Comparison of ENCODE assay signal across 10 cellular contexts in the genomic region with DNA sequence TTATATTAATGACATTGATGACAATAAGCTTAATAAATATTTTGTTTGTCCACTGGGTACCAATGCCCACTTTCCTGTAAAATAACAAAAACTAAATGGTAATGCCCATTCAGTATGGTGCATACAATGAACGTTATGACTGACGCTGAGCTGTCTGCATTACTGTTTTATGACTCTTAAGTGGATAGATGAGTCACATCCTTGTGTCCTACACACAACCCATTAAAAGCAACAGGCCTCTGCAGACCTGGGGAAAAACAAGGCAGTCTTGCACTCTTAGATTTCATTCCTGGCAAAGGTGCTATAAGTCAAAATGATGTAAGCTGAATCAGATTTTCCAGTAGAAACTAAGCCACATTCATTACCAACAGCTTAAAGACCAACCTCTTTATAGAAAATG.
A peak's percentile ranks its signal among the peaks of the same experiment; 100 is the strongest.
DNase-seq lines count a peak whose midpoint lies in the region; ATAC-seq, FAIRE-seq and TF ChIP-seq lines count a peak whose summit lies in the region.
"Had no signal": no experiment of that assay in that cellular context is flagged by ENCODE, and none has a peak within 500 bp of the region (broad histone marks: within the 10 kb centered on the region; RNA-seq: fewer than 3 reads in every experiment).

No MANE protein-coding gene starts in this region.

- H3K23ac ChIP-seq in IMR-90 (ENCODE audit: low read depth, low read length): 0 out of 2 replicates have a peak overlapping the region, but pooled peaks have one; percentile 77

- no peaks in the 10 kb centered on the region for H3K79me1 ChIP-seq in IMR-90 (ENCODE audit: low read depth in 1 of 2, low read length in 2 of 2)

- intact Hi-C loops in IMR-90 (cut with micrococcal nuclease): no loop called here

- FAIRE-seq in keratinocyte (lab: Jason Lieb, UNC): peak; percentile 90

- in situ Hi-C loops in IMR-90 (cut with MboI; ENCODE audit: low sequenced_read_pairs): no loop called here

- H3K9me1 ChIP-seq in IMR-90 (ENCODE audit: insufficient read depth, low read length) (peaks cover 14% of the 10 kb centered on the region), keratinocyte (ENCODE audit: control insufficient read depth, extremely low read depth, insufficient read depth, low read length) (no peaks in the 10 kb centered on the region)

- H4K91ac ChIP-seq in IMR-90 (ENCODE audit: insufficient read depth, low read depth, low read length): peak overlapping the region; percentile 91; the same call in 1 of the 2 replicates

- POLR2A ChIA-PET in IMR-90 (lab: Charles Lee; ENCODE audit: unreplicated experiment): no interaction called here

- H3K9me3 ChIP-seq in IMR-90 (ENCODE audit: control insufficient read depth, insufficient read depth, low read length): no peaks in the 10 kb centered on the region
- no peaks in the 10 kb centered on the region for H3K9me3 ChIP-seq in keratinocyte (ENCODE audit: control insufficient read depth, low read depth, low read length)

- H2AK9ac ChIP-seq in IMR-90 (replicated peaks; ENCODE audit: low read depth, low read length, poor library complexity): no peak overlapping the region

- H3K4me3 ChIP-seq in IMR-90 (ENCODE audit: insufficient read depth, low read depth, low read length) (no peak overlapping the region), keratinocyte (ENCODE audit: control insufficient read depth in 2 of 3, extremely low read depth in 1 of 3, insufficient read depth in 2 of 3, low read depth in 1 of 3, low read length in 3 of 3) (no peak overlapping the region)
- H3K4me3 ChIP-seq: cardiac muscle cell had no signal

- H3K9me3 Mint-ChIP-seq in activated T-cell treated with anti-CD3 and anti-CD28 coated beads, Interleukin-2, amount 50 U/mL, for 4 hours: no peaks in the 10 kb centered on the region

- H2BK5ac ChIP-seq in IMR-90 (ENCODE audit: low read depth, low read length, poor library complexity, severe bottlenecking): peak overlapping the region; percentile 95

- H3K27ac ChIP-seq in IMR-90 (ENCODE audit: insufficient read depth, low read length) (no peak overlapping the region; the same call in 1 of the 2 replicates), keratinocyte (ENCODE audit: control insufficient read depth, insufficient read depth, low read length) (peak overlapping the region; percentile 88)
- H3K27ac ChIP-seq: cardiac muscle cell had no signal

- TF ChIP-seq CTCF in IMR-90 (conservative IDR thresholded peaks at IDR 0.05; ENCODE audit: low read depth, low read length) (no peak), keratinocyte (optimal IDR thresholded peaks at IDR 0.05 in 1 of 3, IDR thresholded peaks at IDR 0.05 in 1 of 3, conservative IDR thresholded peaks at IDR 0.05 in 1 of 3; ENCODE audit: extremely low read depth in 1 of 3, insufficient read depth in 2 of 3, low read length in 3 of 3) (no peak)

- H2AK5ac ChIP-seq in IMR-90 (ENCODE audit: low read depth, low read length): peak overlapping the region; percentile 87

- H3K4me1 Mint-ChIP-seq in activated T-cell treated with anti-CD3 and anti-CD28 coated beads, Interleukin-2, amount 50 U/mL, for 4 hours (ENCODE audit: low read depth): peaks cover 38% of the 10 kb centered on the region

- H3K14ac ChIP-seq in IMR-90 (replicated peaks; ENCODE audit: low read depth, low read length): peak overlapping the region; percentile 78; the same call in 1 of the 2 replicates

- no peak overlapping the region for H4K5ac ChIP-seq in IMR-90 (ENCODE audit: low read depth, low read length)

- no peaks in the 10 kb centered on the region for H3K27me3 Mint-ChIP-seq in activated T-cell treated with anti-CD3 and anti-CD28 coated beads, Interleukin-2, amount 50 U/mL, for 4 hours (ENCODE audit: low read depth)

- H3K4me2 ChIP-seq in IMR-90 (ENCODE audit: low read depth, low read length) (peak overlapping the region; percentile 26; the same call in 1 of the 2 replicates), keratinocyte (ENCODE audit: control insufficient read depth, extremely low read depth, insufficient read depth, low read depth, low read length) (peak overlapping the region; percentile 37)

- peak overlapping the region; percentile 97 for H2BK120ac ChIP-seq in IMR-90 (ENCODE audit: low read depth, low read length)

- ATAC-seq in IMR-90 (ENCODE audit: low read depth) (peak; percentile 89), HG02759 (IDR thresholded peaks at IDR 0.05; ENCODE audit: unreplicated experiment) (no peak)
- peak; percentile 74 to 77 for ATAC-seq in activated T-cell treated with anti-CD3 and anti-CD28 coated beads, Interleukin-2, amount 50 U/mL, for 4 hours

- no peaks in the 10 kb centered on the region for H3K27me3 ChIP-seq in IMR-90 (ENCODE audit: control insufficient read depth, insufficient read depth, low read length)
- no peaks in the 10 kb centered on the region for H3K27me3 ChIP-seq in keratinocyte (ENCODE audit: control insufficient read depth, extremely low read depth, insufficient read depth, low read length)
- H3K27me3 ChIP-seq: cardiac muscle cell had no signal

- dilution Hi-C loops in IMR-90 (cut with HindIII; ENCODE audit: low sequenced_read_pairs, unreplicated experiment) (no loop called here), keratinocyte (cut with MboI; ENCODE audit: extremely low pct_ligation_motif_present, low sequenced_read_pairs) (no loop called here)

- no peaks in the 10 kb centered on the region for H3K79me2 ChIP-seq in keratinocyte (ENCODE audit: control insufficient read depth, insufficient read depth, low read length)

- no peak; the same call in 1 of the 2 replicates for TF ChIP-seq RAD21 in IMR-90 (IDR thresholded peaks at IDR 0.05; ENCODE audit: low read length)

- no peak for TF ChIP-seq POLR2A in IMR-90 (IDR thresholded peaks at IDR 0.05; ENCODE audit: low read depth, low read length)

- DNase-seq in COLO829 (ENCODE audit: low spot score): peak; percentile 65
- DNase-seq in IMR-90: peak; percentile 99
- no peak for DNase-seq in activated T-cell treated with anti-CD3 and anti-CD28 coated beads, Interleukin-2, amount 50 U/mL, for 4 hours
- DNase-seq in keratinocyte (ENCODE audit: low read depth, low spot score): peak; percentile 99
- DNase-seq in effector CD4-positive, alpha-beta T cell: no peak
- DNase-seq in central memory CD4-positive, alpha-beta T cell: no peak
- DNase-seq in NCI-H1105 (lab: John Stamatoyannopoulos, UW): no peak
- DNase-seq: RPMI8226 had no signal

- H2BK20ac ChIP-seq in IMR-90 (ENCODE audit: low read depth, low read length): peak overlapping the region; percentile 96

- H2BK15ac ChIP-seq in IMR-90 (ENCODE audit: low read depth, low read length): 0 out of 3 replicates have a peak overlapping the region, but pooled peaks have one; percentile 64

- H2AFZ ChIP-seq in IMR-90 (replicated peaks; ENCODE audit: low read length, poor library complexity): peak overlapping the region; percentile 62
- no peak overlapping the region for H2AFZ ChIP-seq in keratinocyte (ENCODE audit: control insufficient read depth, low read length)

- H3K9ac ChIP-seq in IMR-90 (ENCODE audit: low read depth, low read length) (no peak overlapping the region), keratinocyte (ENCODE audit: control insufficient read depth, extremely low read depth, insufficient read depth, low read length) (peak overlapping the region; percentile 11)

- H4K20me1 ChIP-seq in IMR-90 (ENCODE audit: insufficient read depth, low read length) (no peaks in the 10 kb centered on the region), keratinocyte (ENCODE audit: control insufficient read depth, extremely low read depth, insufficient read depth, low read length) (no peaks in the 10 kb centered on the region)

- H3K36me3 Mint-ChIP-seq in activated T-cell treated with anti-CD3 and anti-CD28 coated beads, Interleukin-2, amount 50 U/mL, for 4 hours (ENCODE audit: insufficient read depth): peaks cover 4% of the 10 kb centered on the region

- H3K4me3 Mint-ChIP-seq in activated T-cell treated with anti-CD3 and anti-CD28 coated beads, Interleukin-2, amount 50 U/mL, for 4 hours: no peak overlapping the region

- H4K8ac ChIP-seq in IMR-90 (ENCODE audit: low read depth in 2 of 2, low read length in 2 of 2): peak overlapping the region in 1 of 2 experiments; percentile 76; a peak in 2 of 4 replicates

- H3K4me1 ChIP-seq in IMR-90 (ENCODE audit: control insufficient read depth, insufficient read depth, low read length) (peaks cover 16% of the 10 kb centered on the region), keratinocyte (ENCODE audit: control insufficient read depth, extremely low read depth, insufficient read depth, low read length) (peaks cover 75% of the 10 kb centered on the region)

- H3K56ac ChIP-seq in IMR-90 (ENCODE audit: extremely low read depth, insufficient read depth, low read length): peak overlapping the region; percentile 45; the same call in 1 of the 2 replicates

- H3K18ac ChIP-seq in IMR-90 (ENCODE audit: low read depth, low read length): peak overlapping the region; percentile 95; the same call in 1 of the 2 replicates

- WGBS in IMR-90 (ENCODE audit: extremely low coverage in 2 of 2, insufficient read length in 1 of 2), 2 experiments: no CpG with 5 or more reads among the region's 2 CpGs

- H3K4ac ChIP-seq in IMR-90 (ENCODE audit: low read depth, low read length): peak overlapping the region; percentile 95

- CTCF ChIA-PET in IMR-90 (lab: Yijun Ruan, JAX): no interaction called here

- BruUV-seq in IMR-90 (replicated peaks; lab: Mats Ljungman, UMichigan): no TSS peak

- no peaks in the 10 kb centered on the region for H3K36me3 ChIP-seq in IMR-90 (ENCODE audit: control insufficient read depth, insufficient read depth, low read length)
- H3K36me3 ChIP-seq in keratinocyte (ENCODE audit: control insufficient read depth in 2 of 2, extremely low read depth in 1 of 2, insufficient read depth in 2 of 2, low read length in 2 of 2): no peaks in the 10 kb centered on the region
- H3K36me3 ChIP-seq: cardiac muscle cell had no signal

TF ChIP-seq in IMR-90, 13 proteins besides CTCF, POLR2A, EP300 and RAD21 (continues in another document):
- TF ChIP-seq RCOR1 (IDR thresholded peaks at IDR 0.05; ENCODE audit: insufficient replicate concordance, low read length): no peak
- TF ChIP-seq SMC3 (IDR thresholded peaks at IDR 0.05; ENCODE audit: low read depth, low read length): no peak
- TF ChIP-seq, protein P1, sequence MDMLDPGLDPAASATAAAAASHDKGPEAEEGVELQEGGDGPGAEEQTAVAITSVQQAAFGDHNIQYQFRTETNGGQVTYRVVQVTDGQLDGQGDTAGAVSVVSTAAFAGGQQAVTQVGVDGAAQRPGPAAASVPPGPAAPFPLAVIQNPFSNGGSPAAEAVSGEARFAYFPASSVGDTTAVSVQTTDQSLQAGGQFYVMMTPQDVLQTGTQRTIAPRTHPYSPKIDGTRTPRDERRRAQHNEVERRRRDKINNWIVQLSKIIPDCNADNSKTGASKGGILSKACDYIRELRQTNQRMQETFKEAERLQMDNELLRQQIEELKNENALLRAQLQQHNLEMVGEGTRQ (IDR thresholded peaks at IDR 0.05; ENCODE audit: low read depth, low read length): no peak
- peak; percentile 98 for TF ChIP-seq FOS (IDR thresholded peaks at IDR 0.05; ENCODE audit: low read depth, low read length)
- TF ChIP-seq CEBPB (IDR thresholded peaks at IDR 0.05; ENCODE audit: low read depth, low read length): peak; percentile 41; the same call in 1 of the 2 replicates

Comparison
In these comparisons a context has a peak if more than half of its experiments do, and no peak if none do; other contexts are left out.
1. DNase-seq: peak in COLO829 (single experiment), IMR-90 (single experiment) and keratinocyte (single experiment); none in activated T-cell treated with anti-CD3 and anti-CD28 coated beads, Interleukin-2, amount 50 U/mL, for 4 hours (single experiment), effector CD4-positive, alpha-beta T cell (single experiment), central memory CD4-positive, alpha-beta T cell (single experiment) and NCI-H1105 (single experiment).